Comparison of ENCODE assay signal across 8 cellular contexts in the genomic region with DNA sequence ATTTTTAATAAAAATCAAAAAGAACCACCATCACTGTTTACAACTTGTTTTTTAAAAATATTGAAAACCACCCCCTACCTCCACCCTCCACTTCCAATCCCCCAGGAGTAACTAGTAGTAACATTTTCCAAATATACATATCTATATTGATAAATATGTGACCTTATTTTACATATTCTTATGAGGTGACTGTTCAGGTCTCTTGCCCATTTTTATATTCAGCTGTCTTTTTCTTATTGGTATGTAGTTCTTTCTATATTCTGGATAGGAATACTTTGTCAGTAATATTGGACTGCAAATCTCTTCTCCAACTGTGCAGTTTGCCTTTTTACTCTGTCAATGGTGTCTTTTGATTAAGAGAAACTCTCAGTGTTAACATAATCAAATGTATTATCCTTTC.
"Had no signal": no experiment of that assay in that cellular context is flagged by ENCODE, and none has a peak within 500 bp of the region (broad histone marks: within the 10 kb centered on the region; RNA-seq: fewer than 3 reads in every experiment).

No MANE protein-coding gene starts in this region.

- H3K27ac ChIP-seq: HL-60 had no signal

- FAIRE-seq: H1, H54, HepG2 had no signal

- H3K36me3 Mint-ChIP-seq: IgD-negative memory B cell had no signal

- H3K4me1 Mint-ChIP-seq: GM23338, H9 had no signal

- DNase-seq: H9, HCEC 1CT had no signal

- H3K27ac Mint-ChIP-seq: GM23338, H9, IgD-negative memory B cell had no signal

- H3K4me3 Mint-ChIP-seq: GM23338, H9, IgD-negative memory B cell had no signal
